13 cellular contexts compared by ENCODE assay signal in the genomic region with DNA sequence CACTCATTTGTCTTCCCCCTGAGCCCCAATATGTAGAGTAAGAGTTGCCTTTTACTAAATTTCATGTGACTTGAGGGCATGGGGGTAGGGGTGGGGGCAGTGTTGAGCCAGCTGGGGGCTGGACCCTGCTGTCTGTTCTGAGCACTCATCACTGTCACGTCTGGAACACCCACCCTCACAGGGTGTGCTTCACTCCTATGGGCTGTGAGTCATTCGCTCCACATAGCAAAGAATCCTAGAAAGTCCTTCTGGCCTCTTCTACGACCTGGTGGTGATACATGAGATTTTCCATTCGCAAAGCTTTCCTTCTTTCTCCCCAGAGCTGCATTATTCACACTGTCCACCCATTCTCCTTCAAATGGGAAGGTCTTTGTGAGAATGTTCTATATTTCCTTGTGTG. TPM values are rescaled to one million over a fixed set of nuclear protein-coding genes. Genes with fewer than 3 reads are reported as not detected.
A peak's percentile ranks its signal among the peaks of the same experiment; 100 is the strongest.
DNase-seq lines count a peak whose midpoint lies in the region; ATAC-seq, FAIRE-seq and TF ChIP-seq lines count a peak whose summit lies in the region.
"Had no signal": no experiment of that assay in that cellular context is flagged by ENCODE, and none has a peak within 500 bp of the region (broad histone marks: within the 10 kb centered on the region; RNA-seq: fewer than 3 reads in every experiment).

No MANE protein-coding gene starts in this region.

- dilution Hi-C loops in keratinocyte (cut with MboI; ENCODE audit: extremely low pct_ligation_motif_present, low sequenced_read_pairs) = no loop called here

- H3K9me3 ChIP-seq in astrocyte (ENCODE audit: insufficient read depth, low read depth, low read length) = no peaks in the 10 kb centered on the region
- H3K9me3 ChIP-seq in keratinocyte (ENCODE audit: control insufficient read depth, low read depth, low read length) = no peaks in the 10 kb centered on the region
- H3K9me3 ChIP-seq in CD4-positive, alpha-beta T cell (ENCODE audit: control insufficient read depth, low read length) = no peaks in the 10 kb centered on the region
- no peaks in the 10 kb centered on the region for H3K9me3 ChIP-seq in kidney (ENCODE audit: control insufficient read depth in 1 of 2, low read length in 2 of 2)

- H3K4me2 ChIP-seq in astrocyte (ENCODE audit: low read length) (peak overlapping the region; percentile 12), keratinocyte (ENCODE audit: control insufficient read depth, extremely low read depth, insufficient read depth, low read depth, low read length) (no peak overlapping the region)
- H3K4me2 ChIP-seq: KMS-11 had no signal

- ATAC-seq in CD4-positive, alpha-beta T cell (ENCODE audit: poor library complexity) = no peak

- no peaks in the 10 kb centered on the region for H3K4me1 ChIP-seq in astrocyte (ENCODE audit: insufficient read depth, low read length)
- no peaks in the 10 kb centered on the region for H3K4me1 ChIP-seq in keratinocyte (ENCODE audit: control insufficient read depth, extremely low read depth, insufficient read depth, low read length)
- no peaks in the 10 kb centered on the region for H3K4me1 ChIP-seq in kidney (ENCODE audit: control insufficient read depth in 1 of 2, insufficient read depth in 1 of 2, low read depth in 1 of 2, low read length in 2 of 2)

- peaks cover 21% of the 10 kb centered on the region for H3K4me1 Mint-ChIP-seq in HFFc6 (ENCODE audit: low read depth)
- H3K4me1 Mint-ChIP-seq in astrocyte (ENCODE audit: low read depth, unreplicated experiment) = peaks cover 24% of the 10 kb centered on the region
- H3K4me1 Mint-ChIP-seq in CD4-positive, alpha-beta T cell (ENCODE audit: low read depth) = no peaks in the 10 kb centered on the region

- H3K36me3 Mint-ChIP-seq in HFFc6 (ENCODE audit: low read depth) (no peaks in the 10 kb centered on the region), astrocyte (ENCODE audit: low read depth, unreplicated experiment) (no peaks in the 10 kb centered on the region)
- no peaks in the 10 kb centered on the region for H3K36me3 Mint-ChIP-seq in CD4-positive, alpha-beta T cell (ENCODE audit: low read depth)
- H3K36me3 Mint-ChIP-seq: brain had no signal

- no peaks in the 10 kb centered on the region for H3K9me1 ChIP-seq in keratinocyte (ENCODE audit: control insufficient read depth, extremely low read depth, insufficient read depth, low read length)

- H3K9ac ChIP-seq in astrocyte (ENCODE audit: low read length) = no peak overlapping the region
- no peak overlapping the region for H3K9ac ChIP-seq in keratinocyte (ENCODE audit: control insufficient read depth, extremely low read depth, insufficient read depth, low read length)
- no peak overlapping the region for H3K9ac ChIP-seq in kidney (ENCODE audit: low read length in 2 of 2)
- H3K9ac ChIP-seq: KMS-11 had no signal

- H3K79me2 ChIP-seq in astrocyte (ENCODE audit: insufficient read depth, low read length) (no peaks in the 10 kb centered on the region), keratinocyte (ENCODE audit: control insufficient read depth, insufficient read depth, low read length) (no peaks in the 10 kb centered on the region)

- no peak overlapping the region for H3K27ac Mint-ChIP-seq in HFFc6
- peak overlapping the region; percentile 85 for H3K27ac Mint-ChIP-seq in astrocyte (ENCODE audit: unreplicated experiment)
- no peak overlapping the region for H3K27ac Mint-ChIP-seq in CD4-positive, alpha-beta T cell
- H3K27ac Mint-ChIP-seq: brain had no signal

- no peak overlapping the region for H2AFZ ChIP-seq in astrocyte (ENCODE audit: low read depth, low read length)
- no peak overlapping the region for H2AFZ ChIP-seq in keratinocyte (ENCODE audit: control insufficient read depth, low read length)

- POLR2A ChIA-PET in CD4-positive, alpha-beta T cell (lab: Charles Lee) = no interaction called here

- DNase-seq in AG10803 (ENCODE audit: low read depth) (peak; percentile 13), HFFc6 (peak; percentile 44), astrocyte (ENCODE audit: low read depth) (peak; percentile 61), keratinocyte (ENCODE audit: low read depth, low spot score) (no peak), NCI-H2081 (lab: John Stamatoyannopoulos, UW) (no peak), H4 (ENCODE audit: low spot score) (no peak), kidney (no peak)
- DNase-seq in CD4-positive, alpha-beta T cell = no peak
- DNase-seq: stimulated activated CD4-positive, alpha-beta T cell treated with anti-CD3 and anti-CD28 coated beads, Interleukin-12 subunit alpha, Interleukin-12 subunit beta, amount 100 ng/mL, for 4 hours had no signal

- no peaks in the 10 kb centered on the region for H4K20me1 ChIP-seq in astrocyte (ENCODE audit: insufficient read depth, low read length)
- no peaks in the 10 kb centered on the region for H4K20me1 ChIP-seq in keratinocyte (ENCODE audit: control insufficient read depth, extremely low read depth, insufficient read depth, low read length)

- peaks cover 31% of the 10 kb centered on the region for H3K27me3 Mint-ChIP-seq in HFFc6 (ENCODE audit: insufficient read depth)
- H3K27me3 Mint-ChIP-seq in astrocyte (ENCODE audit: low read depth, unreplicated experiment) = no peaks in the 10 kb centered on the region
- no peaks in the 10 kb centered on the region for H3K27me3 Mint-ChIP-seq in CD4-positive, alpha-beta T cell
- H3K27me3 Mint-ChIP-seq: brain had no signal

- H3K36me3 ChIP-seq in astrocyte (ENCODE audit: insufficient read depth, low read length) (no peaks in the 10 kb centered on the region), keratinocyte (ENCODE audit: control insufficient read depth in 2 of 2, extremely low read depth in 1 of 2, insufficient read depth in 2 of 2, low read length in 2 of 2) (no peaks in the 10 kb centered on the region), kidney (ENCODE audit: control insufficient read depth in 1 of 2, insufficient read depth in 2 of 2, low read length in 2 of 2) (no peaks in the 10 kb centered on the region)

- H3K4me3 ChIP-seq in AG10803 (ENCODE audit: low read length) (no peak overlapping the region), astrocyte (ENCODE audit: insufficient read depth, low read depth, low read length) (no peak overlapping the region), keratinocyte (ENCODE audit: control insufficient read depth in 2 of 3, extremely low read depth in 1 of 3, insufficient read depth in 2 of 3, low read depth in 1 of 3, low read length in 3 of 3) (no peak overlapping the region), kidney (ENCODE audit: low read length in 2 of 2) (no peak overlapping the region)

- peak; percentile 76 for FAIRE-seq in astrocyte (lab: Jason Lieb, UNC)
- peak; percentile 17 for FAIRE-seq in keratinocyte (lab: Jason Lieb, UNC)
- FAIRE-seq in kidney (lab: Jason Lieb, UNC) = no peak
- FAIRE-seq: islet of Langerhans had no signal

- CTCF ChIA-PET in CD4-positive, alpha-beta T cell (lab: Charles Lee) = no interaction called here

- intact Hi-C loops in CD4-positive, alpha-beta T cell (cut with DNase I, micrococcal nuclease) = no loop called here
- intact Hi-C loops in kidney (cut with DNase I) = no loop called here

- TF ChIP-seq CTCF in AG10803 (conservative IDR thresholded peaks at IDR 0.05; ENCODE audit: low read length) = no peak; the same call in 1 of the 2 replicates
- peak; percentile 37 for TF ChIP-seq CTCF in HFFc6 (IDR thresholded peaks at IDR 0.05)
- peak; percentile 8 for TF ChIP-seq CTCF in astrocyte (IDR thresholded peaks at IDR 0.05; ENCODE audit: insufficient read depth, low read depth, low read length)
- TF ChIP-seq CTCF in keratinocyte (optimal IDR thresholded peaks at IDR 0.05 in 1 of 3, IDR thresholded peaks at IDR 0.05 in 1 of 3, conservative IDR thresholded peaks at IDR 0.05 in 1 of 3; ENCODE audit: extremely low read depth in 1 of 3, insufficient read depth in 2 of 3, low read length in 3 of 3) = no peak
- TF ChIP-seq CTCF in CD4-positive, alpha-beta T cell (IDR thresholded peaks at IDR 0.05) = no peak
- no peak for TF ChIP-seq CTCF in kidney (IDR thresholded peaks at IDR 0.05; ENCODE audit: borderline replicate concordance, extremely low read depth, insufficient read depth)

- H3K27ac ChIP-seq in astrocyte (ENCODE audit: low read depth, low read length) (no peak overlapping the region), keratinocyte (ENCODE audit: control insufficient read depth, insufficient read depth, low read length) (no peak overlapping the region), kidney (ENCODE audit: low read depth in 2 of 2, low read length in 2 of 2) (no peak overlapping the region)
- no peak overlapping the region for H3K27ac ChIP-seq in CD4-positive, alpha-beta T cell (ENCODE audit: low read depth, low read length)
- H3K27ac ChIP-seq: KMS-11 had no signal

- no peak overlapping the region for H3K4me3 Mint-ChIP-seq in HFFc6
- H3K4me3 Mint-ChIP-seq in astrocyte (ENCODE audit: unreplicated experiment) = peak overlapping the region; percentile 28
- no peak overlapping the region for H3K4me3 Mint-ChIP-seq in CD4-positive, alpha-beta T cell
- H3K4me3 Mint-ChIP-seq: brain had no signal

- H3K27me3 ChIP-seq in astrocyte (ENCODE audit: insufficient read depth, low read length) (no peaks in the 10 kb centered on the region), keratinocyte (ENCODE audit: control insufficient read depth, extremely low read depth, insufficient read depth, low read length) (no peaks in the 10 kb centered on the region)
- H3K27me3 ChIP-seq in CD4-positive, alpha-beta T cell (ENCODE audit: control insufficient read depth, insufficient read depth, low read length) = no peaks in the 10 kb centered on the region

- H3K9me3 Mint-ChIP-seq in HFFc6 = no peaks in the 10 kb centered on the region
- no peaks in the 10 kb centered on the region for H3K9me3 Mint-ChIP-seq in astrocyte (ENCODE audit: unreplicated experiment)
- no peaks in the 10 kb centered on the region for H3K9me3 Mint-ChIP-seq in CD4-positive, alpha-beta T cell
- H3K9me3 Mint-ChIP-seq: brain had no signal

RNA-seq across cellular contexts. Expression of a gene that starts 43.6 kb away (rescaled TPM):
- total RNA-seq in HFFc6 (2021; fragmentation: NEBNext Ultra II Directional; extraction: Animal tissue kit (Norgen Biotek cat#: 25700)) = 100 to 1,000 TPM; 128 to 144 (median 129) TPM
- 24.5 and 27.3 TPM in 2 replicates for total RNA-seq in astrocyte
- 13.4 to 34.2 TPM (median 17.8 TPM) in 3 replicates for polyA plus RNA-seq in keratinocyte
- 19.3 TPM for polyA plus RNA-seq in keratinocyte (2011; ENCODE audit: low read depth)
- polyA plus RNA-seq in keratinocyte (2011; cell fraction: cytosol; rRNA removed) = 16.9 and 24.8 TPM in 2 replicates
- polyA plus RNA-seq in keratinocyte (2011; cell fraction: nucleus; rRNA removed) = 12.6 and 17.6 TPM in 2 replicates
- polyA plus RNA-seq in keratinocyte (2012; ENCODE audit: low replicate concordance) = 29.2 and 40.4 TPM in 2 replicates
- 17.5 to 81.4 TPM (median 21.8 TPM) in 3 replicates for polyA minus RNA-seq in keratinocyte
- polyA minus RNA-seq in keratinocyte (2011; cell fraction: cytosol; rRNA and poly(A)+ RNA removed) = 23.8 TPM
- 12.9 and 15.9 TPM in 2 replicates for polyA minus RNA-seq in keratinocyte (2011; cell fraction: nucleus; rRNA and poly(A)+ RNA removed)
- under 1 TPM; 0.28 to 0.38 TPM for total RNA-seq in CD4-positive, alpha-beta T cell
- total RNA-seq in H4 (2014; rRNA removed; shearing (Covaris generic)) = 2.1 and 4.6 TPM in 2 replicates
- total RNA-seq in kidney = 250 TPM
- polyA plus RNA-seq in kidney (ENCODE audit: insufficient read depth, low read depth, low replicate concordance) = 74.2 TPM

RNA-seq across cellular contexts. Expression of a gene that starts 49.1 kb away (rescaled TPM):
- total RNA-seq in HFFc6 (2021; fragmentation: NEBNext Ultra II Directional; extraction: Animal tissue kit (Norgen Biotek cat#: 25700)) = not detected
- total RNA-seq in astrocyte = not detected in 2 replicates
- not detected in 3 replicates for polyA plus RNA-seq in keratinocyte
- not detected for polyA plus RNA-seq in keratinocyte (2011; ENCODE audit: low read depth)
- polyA plus RNA-seq in keratinocyte (2011; cell fraction: cytosol; rRNA removed) = not detected in 2 replicates
- polyA plus RNA-seq in keratinocyte (2011; cell fraction: nucleus; rRNA removed) = not detected in 2 replicates
- polyA plus RNA-seq in keratinocyte (2012; ENCODE audit: low replicate concordance) = 0.03 TPM in 1 of 2 replicates, not detected in the other
- not detected in 3 replicates for polyA minus RNA-seq in keratinocyte
- not detected for polyA minus RNA-seq in keratinocyte (2011; cell fraction: cytosol; rRNA and poly(A)+ RNA removed)
- polyA minus RNA-seq in keratinocyte (2011; cell fraction: nucleus; rRNA and poly(A)+ RNA removed) = not detected in 2 replicates
- not detected for total RNA-seq in CD4-positive, alpha-beta T cell
- not detected in 2 replicates for total RNA-seq in H4 (2014; rRNA removed; shearing (Covaris generic))
- 1.4 TPM for total RNA-seq in kidney
- polyA plus RNA-seq in kidney (ENCODE audit: insufficient read depth, low read depth, low replicate concordance) = 1.6 TPM
- polyA plus RNA-seq: neural cell had no signal

Comparison
In these comparisons a context has a peak if more than half of its experiments do, and no peak if none do; other contexts are left out.
1. DNase-seq: peak in AG10803 (single experiment), HFFc6 (single experiment) and astrocyte (single experiment); none in keratinocyte (single experiment), CD4-positive, alpha-beta T cell (0 of 10), NCI-H2081 (0 of 2), H4 (single experiment) and kidney (single experiment).
2. CTCF ChIP-seq: peak in HFFc6 (single experiment) and astrocyte (single experiment); none in AG10803 (single experiment), keratinocyte (0 of 3), CD4-positive, alpha-beta T cell (single experiment) and kidney (single experiment).